20 cellular contexts compared by ENCODE assay signal in the genomic region with DNA sequence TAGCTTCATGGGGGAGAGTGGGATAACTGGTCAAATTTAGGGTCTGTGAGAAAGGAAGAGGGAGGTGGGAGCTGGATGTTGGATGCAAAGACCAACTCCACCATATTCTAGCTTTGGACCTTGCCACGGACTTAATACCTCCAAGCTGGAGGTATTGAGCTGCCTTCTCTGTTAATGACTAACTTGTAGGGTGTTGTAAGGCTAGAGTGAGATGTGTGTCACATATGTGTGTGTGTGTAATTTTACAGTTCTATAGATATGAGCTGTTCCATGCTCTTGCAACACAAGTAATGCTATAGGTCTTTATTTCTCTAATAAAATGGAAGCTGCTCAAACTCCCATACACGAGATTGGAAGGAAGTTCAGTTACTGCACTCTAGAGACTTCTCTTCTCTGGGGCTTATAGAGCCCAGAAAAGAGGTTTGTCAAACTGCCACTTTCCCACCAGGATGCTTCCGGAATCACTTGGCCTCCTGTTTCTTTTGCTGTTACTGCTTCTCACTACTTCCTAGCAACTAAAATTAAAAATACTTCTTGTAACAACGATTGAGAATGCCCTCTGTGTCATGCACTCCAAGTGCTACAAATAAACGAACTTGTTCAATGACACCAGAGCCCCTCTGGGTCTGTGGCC.
"Had no signal": no experiment of that assay in that cellular context is flagged by ENCODE, and none has a peak within 500 bp of the region (broad histone marks: within the 10 kb centered on the region; RNA-seq: fewer than 3 reads in every experiment).

No MANE protein-coding gene starts in this region.

- H3K36me3 Mint-ChIP-seq: naive B cell; stimulated activated naive B cell treated with anti-CD40 and anti-IgM and Interleukin-4, amounts not matched to agents 10 μg/mL and 1 μg/mL and 100 μg/mL, for 72 hours had no signal

- H3K27ac ChIP-seq: colonic mucosa, heart right ventricle, left ventricle myocardium inferior, neutrophil, psoas muscle, right lobe of liver, stomach, thoracic aorta, transverse colon had no signal

- H3K4me3 ChIP-seq: colonic mucosa, heart right ventricle, left ventricle myocardium inferior, lung, psoas muscle, right lobe of liver, stomach, thoracic aorta, transverse colon had no signal

- H3K4me1 ChIP-seq: colonic mucosa, left ventricle myocardium inferior, psoas muscle, right lobe of liver, stomach, transverse colon had no signal

- H3K4me1 Mint-ChIP-seq: naive B cell had no signal

- H3K27ac Mint-ChIP-seq: endodermal cell; naive B cell; stimulated activated naive B cell treated with anti-CD40 and anti-IgM and Interleukin-4, amounts not matched to agents 10 μg/mL and 1 μg/mL and 100 μg/mL, for 72 hours had no signal

- H3K27me3 ChIP-seq: colonic mucosa, right lobe of liver had no signal

- H3K36me3 ChIP-seq: colonic mucosa, heart right ventricle, left ventricle myocardium inferior, neutrophil, right lobe of liver, stomach, thoracic aorta, transverse colon had no signal

- DNase-seq: colonic mucosa; effector CD4-positive, alpha-beta T cell; endodermal cell; heart right ventricle; islet precursor cell; left ventricle myocardium inferior; mesenchymal stem cell; naive B cell; psoas muscle; retina; right lobe of liver; stimulated activated CD4-positive, alpha-beta T cell treated with anti-CD3 and anti-CD28 coated beads, Interleukin-2, amount 100 ng/mL, for 24 hours; stimulated activated CD4-positive, alpha-beta T cell treated with anti-CD3 and anti-CD28 coated beads, Interleukin-4, amount 100 ng/mL, for 4 hours; stimulated activated naive B cell treated with anti-CD40 and anti-IgM and Interleukin-4, amounts not matched to agents 10 μg/mL and 1 μg/mL and 100 μg/mL, for 72 hours; stomach; substantia nigra; transverse colon had no signal

- H3K9me3 ChIP-seq: colonic mucosa, heart right ventricle, left ventricle myocardium inferior, neutrophil, psoas muscle, right lobe of liver, stomach, thoracic aorta, transverse colon had no signal

- H3K4me3 Mint-ChIP-seq: endodermal cell; naive B cell; stimulated activated naive B cell treated with anti-CD40 and anti-IgM and Interleukin-4, amounts not matched to agents 10 μg/mL and 1 μg/mL and 100 μg/mL, for 72 hours had no signal

- H3K9me3 Mint-ChIP-seq: naive B cell; stimulated activated naive B cell treated with anti-CD40 and anti-IgM and Interleukin-4, amounts not matched to agents 10 μg/mL and 1 μg/mL and 100 μg/mL, for 72 hours had no signal
